ENCODE assay signal across 8 cellular contexts in the genomic region with DNA sequence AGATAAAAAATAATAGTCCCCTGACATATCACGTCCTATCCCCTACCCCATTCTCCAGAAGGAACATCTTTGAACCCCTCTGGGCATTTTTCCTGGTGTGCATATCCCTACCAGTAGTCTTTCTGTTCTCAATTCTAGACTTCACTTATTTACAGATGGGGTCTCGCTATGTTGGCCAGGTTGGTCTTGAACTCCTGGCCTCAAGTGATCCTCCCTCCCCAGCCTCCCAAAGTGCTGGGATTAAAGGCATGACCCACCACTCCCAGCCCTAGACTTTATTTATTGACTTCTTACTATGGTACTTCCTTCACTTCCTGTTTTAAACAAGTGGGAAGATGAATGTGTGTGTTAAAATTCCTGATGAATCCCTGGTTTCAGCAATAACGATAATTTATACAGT. TPM values are rescaled to one million over a fixed set of nuclear protein-coding genes. Genes with fewer than 3 reads are reported as not detected.
DNase-seq lines count a peak whose midpoint lies in the region; ATAC-seq, FAIRE-seq and TF ChIP-seq lines count a peak whose summit lies in the region.

No MANE protein-coding gene starts in this region.

- peak overlapping the region in 1 of 2 donors; percentile 65 for H3K27ac ChIP-seq in kidney (ENCODE audit: low read depth in 2 of 2, low read length in 2 of 2)
- peak overlapping the region in 1 of 2 donors; percentile 86 for H3K27ac ChIP-seq in testis

- peaks cover 26% of the 10 kb centered on the region for H3K4me1 Mint-ChIP-seq in activated CD4-positive, alpha-beta T cell treated with anti-CD3 and anti-CD28 coated beads for 36 hours

- FAIRE-seq in kidney (lab: Jason Lieb, UNC): no peak

- H3K9me3 Mint-ChIP-seq in activated CD4-positive, alpha-beta T cell treated with anti-CD3 and anti-CD28 coated beads for 36 hours (ENCODE audit: low read depth): no peaks in the 10 kb centered on the region
- peaks cover 0 to 12% of the 10 kb centered on the region in 2 donors for H3K9me3 Mint-ChIP-seq in activated naive CD4-positive, alpha-beta T cell treated with anti-CD3 and anti-CD28 coated beads, Interleukin-2, amount 50 U/mL, for 72 hours

- no peak for TF ChIP-seq CTCF in kidney (IDR thresholded peaks at IDR 0.05; ENCODE audit: borderline replicate concordance, extremely low read depth, insufficient read depth)
- no peak for TF ChIP-seq CTCF in testis (IDR thresholded peaks at IDR 0.05)

- 16 to 51% methylated on average over 3 of the region's 3 CpGs for WGBS in testis, 2 donors

- DNase-seq in activated CD4-positive, alpha-beta T cell treated with anti-CD3 and anti-CD28 coated beads for 36 hours: no peak
- DNase-seq in activated CD4-positive, alpha-beta T cell treated with anti-CD3 and anti-CD28 coated beads, Interleukin-2, amount 50 U/mL, for 48 hours: no peak
- no peak for DNase-seq in activated naive CD4-positive, alpha-beta T cell treated with anti-CD3 and anti-CD28 coated beads, Interleukin-2, amount 50 U/mL, for 72 hours (ENCODE audit: low spot score in 2 of 2)
- DNase-seq in kidney (no peak), testis (no peak), NCI-H2107 treated with DMSO at 0.1 percent for 48 hours (lab: John Stamatoyannopoulos, UW; ENCODE audit: unreplicated experiment) (no peak), NCI-H446 (lab: John Stamatoyannopoulos, UW) (no peak)

- H3K4me3 ChIP-seq in kidney (ENCODE audit: low read length in 2 of 2) (peak overlapping the region; percentile 55 to 60), testis (peak overlapping the region; percentile 66 to 73)

- H3K27me3 Mint-ChIP-seq in activated CD4-positive, alpha-beta T cell treated with anti-CD3 and anti-CD28 coated beads for 36 hours: no peaks in the 10 kb centered on the region

- H3K27me3 ChIP-seq in testis: no peaks in the 10 kb centered on the region

- no peak for TF ChIP-seq POLR2A in testis (IDR thresholded peaks at IDR 0.05)

- POLR2A ChIA-PET in activated CD4-positive, alpha-beta T cell treated with anti-CD3 and anti-CD28 coated beads for 36 hours (lab: Charles Lee): no interaction called here

- H3K9ac ChIP-seq in kidney (ENCODE audit: low read length in 2 of 2): peak overlapping the region; percentile 9 to 46

- H3K36me3 ChIP-seq in kidney (ENCODE audit: control insufficient read depth in 1 of 2, insufficient read depth in 2 of 2, low read length in 2 of 2): peaks cover 4 to 9% of the 10 kb centered on the region in 2 donors
- no peaks in the 10 kb centered on the region for H3K36me3 ChIP-seq in testis (ENCODE audit: low read depth, missing control alignments)

- H3K4me3 Mint-ChIP-seq in activated CD4-positive, alpha-beta T cell treated with anti-CD3 and anti-CD28 coated beads for 36 hours: peak overlapping the region; percentile 87

- CTCF ChIA-PET in activated CD4-positive, alpha-beta T cell treated with anti-CD3 and anti-CD28 coated beads for 36 hours (lab: Charles Lee): interaction anchor here (0.9 kb wide), 1 partner anchor 265 kb away, joined by 6 read pairs; the partner anchor contains the start of gene MAGEH1

- no peak for ATAC-seq in activated CD4-positive, alpha-beta T cell treated with anti-CD3 and anti-CD28 coated beads for 36 hours
- no peak for ATAC-seq in activated naive CD4-positive, alpha-beta T cell treated with anti-CD3 and anti-CD28 coated beads, Interleukin-2, amount 50 U/mL, for 72 hours
- no peak for ATAC-seq in esophagus mucosa

- H3K36me3 Mint-ChIP-seq in activated CD4-positive, alpha-beta T cell treated with anti-CD3 and anti-CD28 coated beads for 36 hours (ENCODE audit: low read depth): peaks cover 3% of the 10 kb centered on the region
- H3K36me3 Mint-ChIP-seq in activated naive CD4-positive, alpha-beta T cell treated with anti-CD3 and anti-CD28 coated beads, Interleukin-2, amount 50 U/mL, for 72 hours: peaks cover 2 to 9% of the 10 kb centered on the region in 2 donors

- H3K4me1 ChIP-seq in kidney (ENCODE audit: control insufficient read depth in 1 of 2, insufficient read depth in 1 of 2, low read depth in 1 of 2, low read length in 2 of 2) (no peaks in the 10 kb centered on the region), testis (no peaks in the 10 kb centered on the region)

- no peaks in the 10 kb centered on the region for H3K9me3 ChIP-seq in kidney (ENCODE audit: control insufficient read depth in 1 of 2, low read length in 2 of 2)
- H3K9me3 ChIP-seq in testis: no peaks in the 10 kb centered on the region

- intact Hi-C loops in activated CD4-positive, alpha-beta T cell treated with anti-CD3 and anti-CD28 coated beads for 36 hours (cut with DNase I, micrococcal nuclease): loop anchor here (1.0 to 5.0 kb wide), 8 partner anchors 191 to 1275 kb away; partner anchors contain the start of genes KLF8 (in 1 of the 2), TSR2 (in 1 of the 2) and UBQLN2 (in 1 of the 2)
- intact Hi-C loops in kidney (cut with DNase I): no loop called here
- intact Hi-C loops in testis (cut with DNase I; ENCODE audit: low total_unique reads): no loop called here

- peak overlapping the region; percentile 82 for H3K27ac Mint-ChIP-seq in activated CD4-positive, alpha-beta T cell treated with anti-CD3 and anti-CD28 coated beads for 36 hours
- H3K27ac Mint-ChIP-seq in activated naive CD4-positive, alpha-beta T cell treated with anti-CD3 and anti-CD28 coated beads, Interleukin-2, amount 50 U/mL, for 72 hours: peak overlapping the region; percentile 72 to 95

RNA-seq across cellular contexts. Expression of gene RRAGB, which starts 0.6 kb away (rescaled TPM):
- 1 to 10 TPM; 4.3 to 5.0 TPM for total RNA-seq in activated CD4-positive, alpha-beta T cell treated with anti-CD3 and anti-CD28 coated beads for 36 hours
- total RNA-seq in activated naive CD4-positive, alpha-beta T cell treated with anti-CD3 and anti-CD28 coated beads, Interleukin-2, amount 50 U/mL, for 72 hours: 1 to 10 TPM; 8.5 to 8.7 TPM
- 23.7 TPM for total RNA-seq in kidney
- 25.4 TPM for polyA plus RNA-seq in kidney (ENCODE audit: insufficient read depth, low read depth, low replicate concordance)
- total RNA-seq in testis: 10 to 100 TPM; 33.2 to 33.6 TPM
- polyA plus RNA-seq in testis (ENCODE audit: insufficient read depth, low read depth, low replicate concordance): 25.0 TPM
- total RNA-seq in esophagus mucosa: 5.6 TPM

Comparison
In these comparisons a context has a peak if more than half of its experiments do, and no peak if none do; other contexts are left out.
1. intact Hi-C loops: an anchor here in activated CD4-positive, alpha-beta T cell treated with anti-CD3 and anti-CD28 coated beads for 36 hours (1.0 to 5.0 kb wide); none called in kidney and testis.